ENCODE assay signal across 7 cellular contexts in the genomic region with DNA sequence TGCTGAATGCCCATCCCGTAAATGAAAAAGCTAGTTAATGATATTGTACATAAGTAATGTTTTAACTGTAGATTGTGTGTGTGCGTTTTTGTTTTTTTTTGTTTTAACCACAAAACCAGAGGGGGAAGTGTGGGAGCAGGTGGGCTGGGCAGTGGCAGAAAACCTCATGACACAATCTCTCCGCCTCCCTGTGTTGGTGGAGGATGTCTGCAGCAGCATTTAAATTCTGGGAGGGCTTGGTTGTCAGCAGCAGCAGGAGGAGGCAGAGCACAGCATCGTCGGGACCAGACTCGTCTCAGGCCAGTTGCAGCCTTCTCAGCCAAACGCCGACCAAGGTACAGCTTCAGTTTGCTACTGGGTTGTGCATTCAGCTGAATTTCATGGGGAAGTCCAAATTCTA. TPM values are rescaled to one million over a fixed set of nuclear protein-coding genes. Genes with fewer than 3 reads are reported as not detected.
DNase-seq lines count a peak whose midpoint lies in the region; ATAC-seq and TF ChIP-seq lines count a peak whose summit lies in the region.

A gene (plus strand): TSS at position 249 of the 400 bp plus-strand sequence. CDS start 1,182 bp downstream, outside the sequence.

- H3K4me1 ChIP-seq in thyroid gland = peaks cover 5 to 6% of the 10 kb centered on the region in 2 donors
- H3K4me1 ChIP-seq in Peyer's patch = no peaks in the 10 kb centered on the region

- no peak for TF ChIP-seq CTCF in thyroid gland (IDR thresholded peaks at IDR 0.05)
- TF ChIP-seq CTCF in Peyer's patch (IDR thresholded peaks at IDR 0.05) = no peak

- peak; percentile 76 for ATAC-seq in GM18505 (IDR thresholded peaks at IDR 0.05; ENCODE audit: unreplicated experiment)

- no peak within 1 kb of the TSS; the same call in 1 of the 2 replicates for H3K4me3 ChIP-seq in H7 (ENCODE audit: insufficient read depth, low read depth, low read length)
- no peak within 1 kb of the TSS for H3K4me3 ChIP-seq in thyroid gland (replicated peaks in 1 of 3)
- no peak within 1 kb of the TSS for H3K4me3 ChIP-seq in Peyer's patch

- H3K9me3 ChIP-seq in thyroid gland (no peaks in the 10 kb centered on the region), Peyer's patch (no peaks in the 10 kb centered on the region)

- H3K27me3 ChIP-seq in H7 (ENCODE audit: control insufficient read depth, insufficient read depth, low read length) (no peaks in the 10 kb centered on the region), thyroid gland (no peaks in the 10 kb centered on the region), Peyer's patch (no peaks in the 10 kb centered on the region)

- 59 to 66% methylated on average over 8 of the region's 8 CpGs for WGBS in thyroid gland, 2 donors

- H3K27ac ChIP-seq in thyroid gland (peak within 1 kb of the TSS in 2 of 3 donors; percentile 31 to 68), Peyer's patch (no peak within 1 kb of the TSS)

- intact Hi-C loops in thyroid gland (cut with DNase I) = no loop called here

- H3K36me3 ChIP-seq in H7 (replicated peaks; ENCODE audit: control insufficient read depth, insufficient read depth, low read length) = no peaks in the 10 kb centered on the region
- H3K36me3 ChIP-seq in thyroid gland = no peaks in the 10 kb centered on the region
- H3K36me3 ChIP-seq in Peyer's patch = no peaks in the 10 kb centered on the region

- TF ChIP-seq POLR2A in GM18505 (IDR thresholded peaks at IDR 0.05; ENCODE audit: borderline replicate concordance, extremely low read depth, insufficient read depth, insufficient read length) = no peak
- TF ChIP-seq POLR2A in thyroid gland (IDR thresholded peaks at IDR 0.05) = no peak
- TF ChIP-seq POLR2A in Peyer's patch (IDR thresholded peaks at IDR 0.05) = no peak

- DNase-seq in H7 (peak; percentile 64), NCI-H510A (lab: John Stamatoyannopoulos, UW) (peak; percentile 4), amygdala (lab: John Stamatoyannopoulos, UW) (peak in 54 of 56 donors; percentile 4 to 84 (median 54)), kidney glomerular epithelial cell (lab: John Stamatoyannopoulos, UW) (peak; percentile 98), thyroid gland (no peak), Peyer's patch (no peak)

RNA-seq across cellular contexts. Expression of the gene that starts here (rescaled TPM):
- total RNA-seq in H7 (2014; rRNA removed; shearing (Covaris generic)) = 88.2 and 98.0 TPM in 2 replicates
- total RNA-seq in thyroid gland (10 to 100 TPM in 2 of 4 donors, 1 to 10 TPM in 2; 1.0 to 16.7 (median 8.9) TPM), Peyer's patch (10 to 100 TPM in 2 of 4 donors, 1 to 10 TPM in 1, not detected in 1; 4.3 to 31.2 (median 19.3) TPM)

Comparison
In these comparisons a context has a peak if more than half of its experiments do, and no peak if none do; other contexts are left out.
1. DNase-seq: peak in H7 (single experiment), NCI-H510A (single experiment), amygdala (54 of 56) and kidney glomerular epithelial cell (single experiment); none in thyroid gland (0 of 2) and Peyer's patch (0 of 3).
2. H3K27ac ChIP-seq: peak in thyroid gland (2 of 3); none in Peyer's patch (0 of 4).